Comparison of ENCODE assay signal across 8 cellular contexts in the genomic region with DNA sequence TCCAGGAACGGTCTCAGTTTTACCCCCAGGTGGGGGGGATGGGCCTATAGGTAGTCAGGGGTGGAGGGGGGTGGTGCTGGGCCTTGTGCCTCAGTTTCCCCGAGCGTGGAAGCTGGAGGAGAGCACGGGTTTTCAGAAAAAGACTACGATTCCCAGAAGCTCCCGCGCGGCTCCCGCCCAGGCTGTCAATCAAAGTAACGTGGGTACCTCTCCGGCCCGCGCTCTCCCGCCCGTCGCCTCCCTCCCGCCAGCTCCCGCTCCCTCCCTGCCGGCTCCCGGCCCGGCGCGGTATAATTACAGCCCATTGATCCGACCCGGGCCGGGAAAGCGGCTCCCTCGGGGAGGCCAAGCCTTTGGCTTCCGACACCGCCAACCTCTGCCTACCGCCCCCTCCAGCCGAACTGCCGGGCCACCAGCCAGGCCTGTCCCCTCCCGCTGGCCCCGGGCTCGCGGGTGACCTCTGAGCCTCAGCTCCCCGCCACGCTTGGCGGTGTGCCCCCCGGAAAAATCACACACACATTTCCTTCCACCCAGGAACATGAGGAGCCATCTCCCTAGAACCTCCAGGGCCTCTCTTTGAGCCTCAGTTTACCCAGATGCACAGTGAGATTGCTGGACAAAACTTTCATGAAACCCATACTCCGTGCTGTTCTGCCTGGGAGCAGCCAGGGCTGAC. TPM values are rescaled to one million over a fixed set of nuclear protein-coding genes. Genes with fewer than 3 reads are reported as not detected.
DNase-seq lines count a peak whose midpoint lies in the region; ATAC-seq and TF ChIP-seq lines count a peak whose summit lies in the region.

No MANE protein-coding gene starts in this region.

- peak; percentile 90 for DNase-seq in DMS153 (lab: John Stamatoyannopoulos, UW)
- peak; percentile 93 to 98 for DNase-seq in HAP-1 (ENCODE audit: low spot score in 2 of 2)
- DNase-seq in NCI-H1092 treated with DMSO at 0.1 percent for 48 hours (lab: John Stamatoyannopoulos, UW) = peak; percentile 96
- DNase-seq in SKM-1 treated with dmso at 0.1 percent for 144 hours (lab: John Stamatoyannopoulos, UW; ENCODE audit: unreplicated experiment) = peak; percentile 87
- DNase-seq in activated naive CD8-positive, alpha-beta T cell treated with anti-CD3 and anti-CD28 coated beads, Interleukin-2, amount 10 ng/mL, durations not matched to agents 7 days and 5 days = peak; percentile 84
- DNase-seq in head of caudate nucleus = peak; percentile 88 to 99 (median 96)
- DNase-seq in osteocyte (ENCODE audit: extremely low spot score, unreplicated experiment) = peak; percentile 96
- peak; percentile 71 for DNase-seq in thoracic aorta (ENCODE audit: low spot score)

- H3K4me1 ChIP-seq in HAP-1 = peaks cover 19% of the 10 kb centered on the region
- H3K4me1 ChIP-seq in thoracic aorta (ENCODE audit: control insufficient read depth in 1 of 2, low read depth in 2 of 2) = peaks cover 9 to 18% of the 10 kb centered on the region in 2 donors

- intact Hi-C loops in head of caudate nucleus (cut with DNase I) = loop anchor here (10.0 kb wide), 1 partner anchor 61 kb away; the partner anchor contains the start of gene TLE6

- H3K27ac Mint-ChIP-seq in activated naive CD8-positive, alpha-beta T cell treated with anti-CD3 and anti-CD28 coated beads, Interleukin-2, amount 10 ng/mL, durations not matched to agents 7 days and 5 days = peak overlapping the region; percentile 96
- peak overlapping the region; percentile 87 for H3K27ac Mint-ChIP-seq in osteocyte (ENCODE audit: unreplicated experiment)

- H3K4me3 ChIP-seq in HAP-1 (peak overlapping the region; percentile 53), thoracic aorta (peak overlapping the region; percentile 81)

- POLR2A ChIA-PET in activated naive CD8-positive, alpha-beta T cell treated with anti-CD3 and anti-CD28 coated beads, Interleukin-2, amount 10 ng/mL, durations not matched to agents 7 days and 5 days (lab: Charles Lee) = interaction anchor here (0.6 to 3.9 kb wide), 18 partner anchors 14 to 971 kb away, joined by 3 to 49 read pairs (median 4); partner anchors contain the start of genes THOP1, TLE5, TLE6 and ZNF57

- ATAC-seq in activated naive CD8-positive, alpha-beta T cell treated with anti-CD3 and anti-CD28 coated beads, Interleukin-2, amount 10 ng/mL, durations not matched to agents 7 days and 5 days (ENCODE audit: low read depth) = peak; percentile 47
- ATAC-seq in thoracic aorta (ENCODE audit: insufficient number of reproducible peaks, low FRiP score, low read depth) = peak; percentile 58

- no peaks in the 10 kb centered on the region for H3K36me3 ChIP-seq in HAP-1 (replicated peaks)
- no peaks in the 10 kb centered on the region for H3K36me3 ChIP-seq in thoracic aorta

- in situ Hi-C loops in HAP-1 (cut with MboI; ENCODE audit: low sequenced_read_pairs) = no loop called here

- peaks cover 16% of the 10 kb centered on the region for H3K4me1 Mint-ChIP-seq in activated naive CD8-positive, alpha-beta T cell treated with anti-CD3 and anti-CD28 coated beads, Interleukin-2, amount 10 ng/mL, durations not matched to agents 7 days and 5 days
- peaks cover 20% of the 10 kb centered on the region for H3K4me1 Mint-ChIP-seq in osteocyte (ENCODE audit: unreplicated experiment)

- H3K27me3 Mint-ChIP-seq in activated naive CD8-positive, alpha-beta T cell treated with anti-CD3 and anti-CD28 coated beads, Interleukin-2, amount 10 ng/mL, durations not matched to agents 7 days and 5 days = peaks cover 31% of the 10 kb centered on the region
- peaks cover 19% of the 10 kb centered on the region for H3K27me3 Mint-ChIP-seq in osteocyte (ENCODE audit: unreplicated experiment)

- peak overlapping the region; percentile 83 for H3K4me3 Mint-ChIP-seq in activated naive CD8-positive, alpha-beta T cell treated with anti-CD3 and anti-CD28 coated beads, Interleukin-2, amount 10 ng/mL, durations not matched to agents 7 days and 5 days
- H3K4me3 Mint-ChIP-seq in osteocyte (ENCODE audit: unreplicated experiment) = peak overlapping the region; percentile 86

- H3K27ac ChIP-seq in thoracic aorta = peak overlapping the region; percentile 90 to 92

- H3K27me3 ChIP-seq in HAP-1 (ENCODE audit: low read depth) (no peaks in the 10 kb centered on the region), thoracic aorta (replicated peaks; ENCODE audit: insufficient read depth) (no peaks in the 10 kb centered on the region)

- no peaks in the 10 kb centered on the region for H3K36me3 Mint-ChIP-seq in activated naive CD8-positive, alpha-beta T cell treated with anti-CD3 and anti-CD28 coated beads, Interleukin-2, amount 10 ng/mL, durations not matched to agents 7 days and 5 days
- peaks cover 2% of the 10 kb centered on the region for H3K36me3 Mint-ChIP-seq in osteocyte (ENCODE audit: unreplicated experiment)

- TF ChIP-seq CTCF in osteocyte (IDR thresholded peaks at IDR 0.05) (no peak), thoracic aorta (IDR thresholded peaks at IDR 0.05) (no peak)

- H3K9me3 ChIP-seq in HAP-1 = no peaks in the 10 kb centered on the region
- no peaks in the 10 kb centered on the region for H3K9me3 ChIP-seq in thoracic aorta

- no peaks in the 10 kb centered on the region for H3K9me3 Mint-ChIP-seq in activated naive CD8-positive, alpha-beta T cell treated with anti-CD3 and anti-CD28 coated beads, Interleukin-2, amount 10 ng/mL, durations not matched to agents 7 days and 5 days
- H3K9me3 Mint-ChIP-seq in osteocyte (ENCODE audit: unreplicated experiment) = no peaks in the 10 kb centered on the region

RNA-seq across cellular contexts. Expression of gene TLE2, which starts 7.2 kb away (rescaled TPM):
- 1 to 10 TPM; 3.9 to 5.0 TPM for total RNA-seq in activated naive CD8-positive, alpha-beta T cell treated with anti-CD3 and anti-CD28 coated beads, Interleukin-2, amount 10 ng/mL, durations not matched to agents 7 days and 5 days
- 13.2 and 14.9 TPM in 2 replicates for total RNA-seq in osteocyte
- 100 to 1,000 TPM in 1 of 2 donors, 10 to 100 TPM in 1; 46.7 to 154 TPM for total RNA-seq in thoracic aorta

RNA-seq across cellular contexts. Expression of gene TLE5, which starts 26.0 kb away (rescaled TPM):
- total RNA-seq in activated naive CD8-positive, alpha-beta T cell treated with anti-CD3 and anti-CD28 coated beads, Interleukin-2, amount 10 ng/mL, durations not matched to agents 7 days and 5 days = 100 to 1,000 TPM; 697 to 718 TPM
- 359 and 366 TPM in 2 replicates for total RNA-seq in osteocyte
- total RNA-seq in thoracic aorta = 100 to 1,000 TPM; 346 to 448 TPM

RNA-seq across cellular contexts. Expression of gene GNA11, which starts 57.9 kb away (rescaled TPM):
- total RNA-seq in activated naive CD8-positive, alpha-beta T cell treated with anti-CD3 and anti-CD28 coated beads, Interleukin-2, amount 10 ng/mL, durations not matched to agents 7 days and 5 days = under 1 TPM; 0.44 to 0.71 TPM
- 65.5 and 69.9 TPM in 2 replicates for total RNA-seq in osteocyte
- total RNA-seq in thoracic aorta = 100 to 1,000 TPM in 1 of 2 donors, 10 to 100 TPM in 1; 68.3 to 143 TPM

RNA-seq across cellular contexts. Expression of gene TLE6, which starts 58.9 kb away (rescaled TPM):
- 1 to 10 TPM; 4.4 to 5.4 TPM for total RNA-seq in activated naive CD8-positive, alpha-beta T cell treated with anti-CD3 and anti-CD28 coated beads, Interleukin-2, amount 10 ng/mL, durations not matched to agents 7 days and 5 days
- total RNA-seq in osteocyte (0.65 and 1.5 TPM in 2 replicates), thoracic aorta (1 to 10 TPM; 5.3 to 7.8 TPM)

Comparison
In these comparisons a context has a peak if more than half of its experiments do, and no peak if none do; other contexts are left out.
1. Peak in every context shown above with its lines: DNase-seq, ATAC-seq, H3K4me3 ChIP-seq and H3K27ac ChIP-seq.
2. RNA of gene GNA11, which starts 57.9 kb away (total RNA-seq): 68.3 to 143 TPM in thoracic aorta and 65.5 to 69.9 TPM in osteocyte; 0.44 to 0.71 TPM in activated naive CD8-positive, alpha-beta T cell treated with anti-CD3 and anti-CD28 coated beads, Interleukin-2, amount 10 ng/mL, durations not matched to agents 7 days and 5 days; every median in the first group is over 10 times any median in the second.